Comparison of ENCODE assay signal across 27 cellular contexts in the genomic region with DNA sequence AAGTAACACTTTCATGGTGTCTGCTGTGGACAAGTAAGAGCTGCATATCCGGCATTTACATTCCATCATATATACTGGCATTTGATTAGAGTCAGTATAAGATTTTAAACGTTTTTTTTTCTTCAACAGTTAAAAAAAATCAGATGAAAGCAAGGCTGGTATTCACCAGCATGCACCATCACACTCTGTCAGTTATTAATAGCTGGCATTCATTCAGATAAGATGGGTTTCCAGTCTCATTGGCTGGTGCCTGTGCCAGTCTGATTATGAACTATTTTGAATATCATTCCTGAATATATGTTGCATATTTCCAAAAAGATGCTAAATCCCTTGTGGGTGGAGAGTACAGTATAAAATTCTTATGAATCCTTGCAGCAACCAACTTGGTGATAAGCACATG.
"Had no signal": no experiment of that assay in that cellular context is flagged by ENCODE, and none has a peak within 500 bp of the region (broad histone marks: within the 10 kb centered on the region; RNA-seq: fewer than 3 reads in every experiment).

No MANE protein-coding gene starts in this region.

- H3K4me3 Mint-ChIP-seq: activated CD4-positive, alpha-beta T cell treated with anti-CD3 and anti-CD28 coated beads for 36 hours; activated CD8-positive, alpha-beta T cell treated with anti-CD3 and anti-CD28 coated beads for 36 hours; activated naive CD4-positive, alpha-beta T cell treated with anti-CD3 and anti-CD28 coated beads for 36 hours; activated naive CD4-positive, alpha-beta T cell treated with anti-CD3 and anti-CD28 coated beads, Interleukin-2, amount 50 U/mL, for 24 hours; activated naive CD8-positive, alpha-beta T cell treated with anti-CD3 and anti-CD28 coated beads for 36 hours; activated naive CD8-positive, alpha-beta T cell treated with anti-CD3 and anti-CD28 coated beads, Interleukin-2, amount 50 U/mL, for 24 hours; activated T-cell treated with anti-CD3 and anti-CD28 coated beads, Interleukin-2, amount 50 U/mL, for 4 hours; effector memory CD8-positive, alpha-beta T cell had no signal

- H3K4me1 ChIP-seq: adrenal gland, body of pancreas, esophagus squamous epithelium had no signal

- H3K27ac ChIP-seq: adrenal gland, body of pancreas had no signal

- H3K36me3 Mint-ChIP-seq: activated naive CD4-positive, alpha-beta T cell treated with anti-CD3 and anti-CD28 coated beads, Interleukin-2, amount 50 U/mL, for 24 hours; activated naive CD8-positive, alpha-beta T cell treated with anti-CD3 and anti-CD28 coated beads for 36 hours had no signal

- H3K9me3 ChIP-seq: adrenal gland, body of pancreas, esophagus squamous epithelium had no signal

- H3K36me3 ChIP-seq: adrenal gland, esophagus squamous epithelium had no signal

- H3K4me1 Mint-ChIP-seq: activated CD4-positive, alpha-beta T cell treated with anti-CD3 and anti-CD28 coated beads for 36 hours; activated naive CD4-positive, alpha-beta T cell treated with anti-CD3 and anti-CD28 coated beads, Interleukin-2, amount 50 U/mL, for 24 hours; activated naive CD8-positive, alpha-beta T cell treated with anti-CD3 and anti-CD28 coated beads for 36 hours; activated naive CD8-positive, alpha-beta T cell treated with anti-CD3 and anti-CD28 coated beads, Interleukin-2, amount 50 U/mL, for 24 hours had no signal

- H3K9me3 Mint-ChIP-seq: activated CD8-positive, alpha-beta T cell treated with anti-CD3 and anti-CD28 coated beads for 36 hours; activated naive CD4-positive, alpha-beta T cell treated with anti-CD3 and anti-CD28 coated beads for 36 hours; activated naive CD4-positive, alpha-beta T cell treated with anti-CD3 and anti-CD28 coated beads, Interleukin-2, amount 50 U/mL, for 24 hours; activated naive CD8-positive, alpha-beta T cell treated with anti-CD3 and anti-CD28 coated beads for 36 hours; activated naive CD8-positive, alpha-beta T cell treated with anti-CD3 and anti-CD28 coated beads, Interleukin-2, amount 50 U/mL, for 24 hours; activated T-cell treated with anti-CD3 and anti-CD28 coated beads, Interleukin-2, amount 50 U/mL, for 4 hours; activated T-helper 2 cell treated with anti-CD3 and anti-CD28 coated beads, Interferon-gamma antibody, Interleukin-2, Interleukin-4, amounts not matched to agents 10 μg/mL and 5 μg/mL and 100 μg/mL, durations not matched to agents 14 hours and 24 hours and 36 hours; effector memory CD8-positive, alpha-beta T cell had no signal

- H3K4me3 ChIP-seq: adrenal gland, body of pancreas had no signal

- DNase-seq: activated CD4-positive, alpha-beta T cell treated with anti-CD3 and anti-CD28 coated beads for 36 hours; activated CD4-positive, alpha-beta T cell treated with anti-CD3 and anti-CD28 coated beads, Interleukin-2, amount 50 U/mL, for 1 hour; activated CD4-positive, alpha-beta T cell treated with anti-CD3 and anti-CD28 coated beads, Interleukin-2, amount 50 U/mL, for 48 hours; activated CD4-positive, CD25-positive, alpha-beta regulatory T cell; activated CD4-positive, CD25-positive, alpha-beta regulatory T cell treated with anti-CD3 and anti-CD28 coated beads, Interleukin-2, amount 50 U/mL, for 72 hours; activated CD8-positive, alpha-beta memory T cell treated with anti-CD3 and anti-CD28 coated beads for 24 hours; activated CD8-positive, alpha-beta T cell treated with anti-CD3 and anti-CD28 coated beads for 36 hours; activated effector memory CD4-positive, alpha-beta T cell treated with anti-CD3 and anti-CD28 coated beads, Interleukin-2, amount 50 U/mL, for 16 hours; activated naive CD4-positive, alpha-beta T cell treated with anti-CD3 and anti-CD28 coated beads for 36 hours; activated naive CD8-positive, alpha-beta T cell treated with anti-CD3 and anti-CD28 coated beads for 36 hours; activated naive CD8-positive, alpha-beta T cell treated with anti-CD3 and anti-CD28 coated beads, Interleukin-2, amount 50 U/mL, for 24 hours; activated T-cell treated with anti-CD3 and anti-CD28 coated beads, Interleukin-2, amount 50 U/mL, for 4 hours; adrenal gland; amygdala; aorta; body of pancreas; caudate nucleus; cortex of kidney; dermis blood vessel endothelial cell; effector CD4-positive, alpha-beta T cell; effector memory CD8-positive, alpha-beta T cell; erythroblast; esophagus squamous epithelium; head of caudate nucleus; T-helper 2 cell had no signal

- H3K27ac Mint-ChIP-seq: activated CD4-positive, alpha-beta T cell treated with anti-CD3 and anti-CD28 coated beads for 36 hours; activated CD8-positive, alpha-beta T cell treated with anti-CD3 and anti-CD28 coated beads for 36 hours; activated naive CD4-positive, alpha-beta T cell treated with anti-CD3 and anti-CD28 coated beads for 36 hours; activated naive CD4-positive, alpha-beta T cell treated with anti-CD3 and anti-CD28 coated beads, Interleukin-2, amount 50 U/mL, for 24 hours; activated naive CD8-positive, alpha-beta T cell treated with anti-CD3 and anti-CD28 coated beads for 36 hours; activated naive CD8-positive, alpha-beta T cell treated with anti-CD3 and anti-CD28 coated beads, Interleukin-2, amount 50 U/mL, for 24 hours; activated T-helper 2 cell treated with anti-CD3 and anti-CD28 coated beads, Interferon-gamma antibody, Interleukin-2, Interleukin-4, amounts not matched to agents 10 μg/mL and 5 μg/mL and 100 μg/mL, durations not matched to agents 14 hours and 24 hours and 36 hours; effector memory CD8-positive, alpha-beta T cell had no signal

- H3K27me3 ChIP-seq: adrenal gland, body of pancreas, esophagus squamous epithelium had no signal

- ATAC-seq: activated CD4-positive, alpha-beta T cell treated with anti-CD3 and anti-CD28 coated beads for 36 hours; activated CD8-positive, alpha-beta T cell treated with anti-CD3 and anti-CD28 coated beads for 36 hours; activated naive CD8-positive, alpha-beta T cell treated with anti-CD3 and anti-CD28 coated beads, Interleukin-2, amount 50 U/mL, for 24 hours; activated T-cell treated with anti-CD3 and anti-CD28 coated beads, Interleukin-2, amount 50 U/mL, for 4 hours; body of pancreas; effector memory CD8-positive, alpha-beta T cell had no signal
